ENCODE assay signal across 1 cellular context in the genomic region with DNA sequence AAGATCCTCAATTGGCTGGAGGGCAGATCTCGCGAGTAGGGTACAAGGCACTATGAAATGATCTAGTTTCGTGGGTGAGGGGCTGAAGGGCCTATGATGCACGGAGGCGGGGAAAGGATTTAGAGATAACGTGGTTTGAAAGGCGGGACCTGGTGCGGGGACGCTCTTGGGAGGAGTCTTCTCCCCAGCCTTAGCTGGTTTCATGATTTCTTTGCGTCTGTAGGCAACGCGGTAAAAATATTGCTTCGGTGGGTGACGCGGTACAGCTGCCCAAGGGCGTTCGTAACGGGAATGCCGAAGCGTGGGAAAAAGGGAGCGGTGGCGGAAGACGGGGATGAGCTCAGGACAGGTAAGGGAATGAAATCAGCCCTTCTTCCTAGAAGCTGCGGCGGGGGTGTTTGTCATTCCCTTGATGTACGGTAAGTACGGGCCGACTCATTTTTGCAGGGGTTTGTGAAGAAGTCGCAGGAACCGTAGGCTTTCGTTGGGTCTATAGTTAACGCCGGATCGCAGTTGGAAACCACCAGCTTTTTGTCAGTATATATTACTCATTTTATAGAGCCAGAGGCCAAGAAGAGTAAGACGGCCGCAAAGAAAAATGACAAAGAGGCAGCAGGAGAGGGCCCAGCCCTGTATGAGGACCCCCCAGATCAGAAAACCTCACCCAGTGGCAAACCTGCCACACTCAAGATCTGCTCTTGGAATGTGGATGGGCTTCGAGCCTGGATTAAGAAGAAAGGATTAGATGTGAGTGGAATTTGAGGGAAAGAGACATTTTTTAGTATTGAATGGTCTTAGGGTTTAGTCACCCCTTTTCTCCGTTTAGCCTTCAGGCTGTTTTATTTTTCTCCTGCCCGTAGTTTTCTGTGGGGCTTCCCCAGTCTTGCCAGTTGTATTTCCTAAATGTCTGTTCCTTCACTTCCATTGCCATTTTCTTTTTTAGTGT.
TF ChIP-seq lines count a peak whose summit lies in the region.

No MANE protein-coding gene starts in this region.

TF ChIP-seq in HCT116, 20 proteins besides CTCF, POLR2A, EP300 and RAD21:
- TF ChIP-seq FOSL1 (IDR thresholded peaks at IDR 0.05; ENCODE audit: low read depth) (no peak), ZNF274 (IDR thresholded peaks at IDR 0.05; ENCODE audit: low read depth, low read length) (no peak), EZH2phosphoT487 (IDR thresholded peaks at IDR 0.05; ENCODE audit: borderline replicate concordance) (no peak), ZFX (IDR thresholded peaks at IDR 0.05) (peak; percentile 56), EGR1 (IDR thresholded peaks at IDR 0.05; ENCODE audit: low read depth) (no peak), SP1 (IDR thresholded peaks at IDR 0.05; ENCODE audit: low read depth) (no peak), CEBPB (IDR thresholded peaks at IDR 0.05; ENCODE audit: low read depth) (no peak), SRF (IDR thresholded peaks at IDR 0.05; ENCODE audit: low read depth) (no peak; the same call in 1 of the 2 replicates), SIN3A (IDR thresholded peaks at IDR 0.05; ENCODE audit: low read depth) (peak; percentile 1; the same call in 1 of the 2 replicates), CBX3 (IDR thresholded peaks at IDR 0.05; ENCODE audit: low read depth) (no peak)
- TF ChIP-seq, protein P1, sequence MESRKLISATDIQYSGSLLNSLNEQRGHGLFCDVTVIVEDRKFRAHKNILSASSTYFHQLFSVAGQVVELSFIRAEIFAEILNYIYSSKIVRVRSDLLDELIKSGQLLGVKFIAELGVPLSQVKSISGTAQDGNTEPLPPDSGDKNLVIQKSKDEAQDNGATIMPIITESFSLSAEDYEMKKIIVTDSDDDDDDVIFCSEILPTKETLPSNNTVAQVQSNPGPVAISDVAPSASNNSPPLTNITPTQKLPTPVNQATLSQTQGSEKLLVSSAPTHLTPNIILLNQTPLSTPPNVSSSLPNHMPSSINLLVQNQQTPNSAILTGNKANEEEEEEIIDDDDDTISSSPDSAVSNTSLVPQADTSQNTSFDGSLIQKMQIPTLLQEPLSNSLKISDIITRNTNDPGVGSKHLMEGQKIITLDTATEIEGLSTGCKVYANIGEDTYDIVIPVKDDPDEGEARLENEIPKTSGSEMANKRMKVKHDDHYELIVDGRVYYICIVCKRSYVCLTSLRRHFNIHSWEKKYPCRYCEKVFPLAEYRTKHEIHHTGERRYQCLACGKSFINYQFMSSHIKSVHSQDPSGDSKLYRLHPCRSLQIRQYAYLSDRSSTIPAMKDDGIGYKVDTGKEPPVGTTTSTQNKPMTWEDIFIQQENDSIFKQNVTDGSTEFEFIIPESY (IDR thresholded peaks at IDR 0.05; ENCODE audit: extremely low read depth, insufficient replicate concordance, low read length) = no peak
- TF ChIP-seq, protein P2, sequence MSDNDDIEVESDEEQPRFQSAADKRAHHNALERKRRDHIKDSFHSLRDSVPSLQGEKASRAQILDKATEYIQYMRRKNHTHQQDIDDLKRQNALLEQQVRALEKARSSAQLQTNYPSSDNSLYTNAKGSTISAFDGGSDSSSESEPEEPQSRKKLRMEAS (IDR thresholded peaks at IDR 0.05) = no peak; the same call in 1 of the 2 replicates
- TF ChIP-seq, protein P3, sequence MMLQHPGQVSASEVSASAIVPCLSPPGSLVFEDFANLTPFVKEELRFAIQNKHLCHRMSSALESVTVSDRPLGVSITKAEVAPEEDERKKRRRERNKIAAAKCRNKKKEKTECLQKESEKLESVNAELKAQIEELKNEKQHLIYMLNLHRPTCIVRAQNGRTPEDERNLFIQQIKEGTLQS (IDR thresholded peaks at IDR 0.05) = no peak
